Comparison of ENCODE assay signal across 8 cellular contexts in genomic region chr3:97764186-97765055, GRCh38. TPM values are rescaled to one million over a fixed set of nuclear protein-coding genes. Genes with fewer than 3 reads are reported as not detected.
A peak's percentile ranks its signal among the peaks of the same experiment; 100 is the strongest.
DNase-seq lines count a peak whose midpoint lies in the region; ATAC-seq, FAIRE-seq and TF ChIP-seq lines count a peak whose summit lies in the region.

TSS of gene ARL6 (plus strand) at chr3:97764758. CDS start at chr3:97768108, 3,350 bp downstream.

- H3K9ac ChIP-seq in fibroblast of lung (ENCODE audit: insufficient read depth, low read length) = peak within 1 kb of the TSS; percentile 74

- peak within 1 kb of the TSS; percentile 95 for H3K27ac Mint-ChIP-seq in activated T-helper 1 cell treated with anti-CD3 and anti-CD28 coated beads, Interleukin-12 subunit alpha, Interleukin-12 subunit beta, Interleukin-2, Interleukin-4 antibody, amounts not matched to agents 30 ng/mL and 10 ng/mL and 1 ng/mL, durations not matched to agents 14 hours and 24 hours and 36 hours
- peak within 1 kb of the TSS; percentile 90 to 97 (median 93) for H3K27ac Mint-ChIP-seq in naive thymus-derived CD4-positive, alpha-beta T cell
- H3K27ac Mint-ChIP-seq in stimulated activated memory B cell treated with anti-CD40 and anti-IgM and Interleukin-4, amounts not matched to agents 10 μg/mL and 1 μg/mL and 100 μg/mL, for 72 hours = peak within 1 kb of the TSS; percentile 87

- no peaks in the 10 kb centered on the region for H3K4me1 ChIP-seq in fibroblast of lung (ENCODE audit: control insufficient read depth, extremely low read depth, insufficient read depth, low read length)
- peaks cover 5 to 15% of the 10 kb centered on the region in 2 donors for H3K4me1 ChIP-seq in naive thymus-derived CD4-positive, alpha-beta T cell (ENCODE audit: control insufficient read depth in 2 of 2, insufficient read depth in 2 of 2, low read length in 2 of 2)

- POLR2A ChIA-PET in naive thymus-derived CD4-positive, alpha-beta T cell (lab: Charles Lee) = interaction anchor here (0.8 to 1.4 kb wide), 5 partner anchors 15 to 1137 kb away, joined by 3 to 6 read pairs (median 4); partner anchors contain the start of genes DCBLD2 and RIOX2

- CTCF ChIA-PET in naive thymus-derived CD4-positive, alpha-beta T cell (lab: Charles Lee) = interaction anchor here (0.6 to 1.0 kb wide), 3 partner anchors 10 to 456 kb away, joined by 3 to 4 read pairs (median 3); no protein-coding TSS in a partner anchor

- peak; percentile 88 for DNase-seq in Daoy (ENCODE audit: low read depth)
- peak; percentile 73 for DNase-seq in RCC 7860 (ENCODE audit: low spot score)
- DNase-seq in activated T-helper 1 cell treated with anti-CD3 and anti-CD28 coated beads, Interleukin-12 subunit alpha, Interleukin-12 subunit beta, Interleukin-2, Interleukin-4 antibody, amounts not matched to agents 30 ng/mL and 10 ng/mL and 1 ng/mL, durations not matched to agents 14 hours and 24 hours and 36 hours (ENCODE audit: low spot score) = peak; percentile 66
- peak; percentile 88 for DNase-seq in fibroblast of lung (ENCODE audit: low read depth in 2 of 2)
- DNase-seq in naive thymus-derived CD4-positive, alpha-beta T cell = peak; percentile 53 to 78 (median 73)

- no peaks in the 10 kb centered on the region for H3K9me3 Mint-ChIP-seq in activated T-helper 1 cell treated with anti-CD3 and anti-CD28 coated beads, Interleukin-12 subunit alpha, Interleukin-12 subunit beta, Interleukin-2, Interleukin-4 antibody, amounts not matched to agents 30 ng/mL and 10 ng/mL and 1 ng/mL, durations not matched to agents 14 hours and 24 hours and 36 hours
- no peaks in the 10 kb centered on the region for H3K9me3 Mint-ChIP-seq in naive thymus-derived CD4-positive, alpha-beta T cell
- no peaks in the 10 kb centered on the region for H3K9me3 Mint-ChIP-seq in stimulated activated memory B cell treated with anti-CD40 and anti-IgM and Interleukin-4, amounts not matched to agents 10 μg/mL and 1 μg/mL and 100 μg/mL, for 72 hours

- H3K36me3 Mint-ChIP-seq in activated T-helper 1 cell treated with anti-CD3 and anti-CD28 coated beads, Interleukin-12 subunit alpha, Interleukin-12 subunit beta, Interleukin-2, Interleukin-4 antibody, amounts not matched to agents 30 ng/mL and 10 ng/mL and 1 ng/mL, durations not matched to agents 14 hours and 24 hours and 36 hours (ENCODE audit: low read depth) = peaks cover 4% of the 10 kb centered on the region
- peaks cover 0 to 5% (median 3%) of the 10 kb centered on the region in 5 donors for H3K36me3 Mint-ChIP-seq in naive thymus-derived CD4-positive, alpha-beta T cell
- H3K36me3 Mint-ChIP-seq in stimulated activated memory B cell treated with anti-CD40 and anti-IgM and Interleukin-4, amounts not matched to agents 10 μg/mL and 1 μg/mL and 100 μg/mL, for 72 hours = peaks cover 2% of the 10 kb centered on the region

- H3K9me3 ChIP-seq in KOPT-K1 (ENCODE audit: insufficient read depth, low read length, poor library complexity, severe bottlenecking) (no peaks in the 10 kb centered on the region), fibroblast of lung (ENCODE audit: control insufficient read depth, insufficient read depth, low read depth, low read length) (no peaks in the 10 kb centered on the region)
- H3K9me3 ChIP-seq in naive thymus-derived CD4-positive, alpha-beta T cell (ENCODE audit: control insufficient read depth in 2 of 3, low read length in 3 of 3) = no peaks in the 10 kb centered on the region

- peaks cover 31% of the 10 kb centered on the region for H3K4me1 Mint-ChIP-seq in activated T-helper 1 cell treated with anti-CD3 and anti-CD28 coated beads, Interleukin-12 subunit alpha, Interleukin-12 subunit beta, Interleukin-2, Interleukin-4 antibody, amounts not matched to agents 30 ng/mL and 10 ng/mL and 1 ng/mL, durations not matched to agents 14 hours and 24 hours and 36 hours (ENCODE audit: low read depth)
- peaks cover 9 to 36% (median 27%) of the 10 kb centered on the region in 7 donors for H3K4me1 Mint-ChIP-seq in naive thymus-derived CD4-positive, alpha-beta T cell
- H3K4me1 Mint-ChIP-seq in stimulated activated memory B cell treated with anti-CD40 and anti-IgM and Interleukin-4, amounts not matched to agents 10 μg/mL and 1 μg/mL and 100 μg/mL, for 72 hours = peaks cover 22% of the 10 kb centered on the region

- peak within 1 kb of the TSS; percentile 91 for H3K4me2 ChIP-seq in fibroblast of lung (ENCODE audit: extremely low read depth, insufficient read depth, low read length)

- H4K20me1 ChIP-seq in fibroblast of lung (ENCODE audit: control insufficient read depth, extremely low read depth, insufficient read depth, low read length) = no peaks in the 10 kb centered on the region

- no peaks in the 10 kb centered on the region for H3K79me2 ChIP-seq in fibroblast of lung (ENCODE audit: control insufficient read depth, insufficient read depth, low read length)

- H3K27ac ChIP-seq in KOPT-K1 (ENCODE audit: low read depth, low read length, poor library complexity, severe bottlenecking) (peak within 1 kb of the TSS; percentile 62), fibroblast of lung (ENCODE audit: insufficient read depth, low read length) (peak within 1 kb of the TSS; percentile 82)
- H3K27ac ChIP-seq in naive thymus-derived CD4-positive, alpha-beta T cell (ENCODE audit: low read depth, low read length) = peak within 1 kb of the TSS; percentile 78

- peak within 1 kb of the TSS; percentile 96 for H3K4me3 Mint-ChIP-seq in activated T-helper 1 cell treated with anti-CD3 and anti-CD28 coated beads, Interleukin-12 subunit alpha, Interleukin-12 subunit beta, Interleukin-2, Interleukin-4 antibody, amounts not matched to agents 30 ng/mL and 10 ng/mL and 1 ng/mL, durations not matched to agents 14 hours and 24 hours and 36 hours
- H3K4me3 Mint-ChIP-seq in naive thymus-derived CD4-positive, alpha-beta T cell = peak within 1 kb of the TSS; percentile 91 to 99 (median 98)
- H3K4me3 Mint-ChIP-seq in stimulated activated memory B cell treated with anti-CD40 and anti-IgM and Interleukin-4, amounts not matched to agents 10 μg/mL and 1 μg/mL and 100 μg/mL, for 72 hours = peak within 1 kb of the TSS; percentile 95

- H2AFZ ChIP-seq in fibroblast of lung (ENCODE audit: low read length) = peak within 1 kb of the TSS; percentile 97

- H3K27me3 Mint-ChIP-seq in activated T-helper 1 cell treated with anti-CD3 and anti-CD28 coated beads, Interleukin-12 subunit alpha, Interleukin-12 subunit beta, Interleukin-2, Interleukin-4 antibody, amounts not matched to agents 30 ng/mL and 10 ng/mL and 1 ng/mL, durations not matched to agents 14 hours and 24 hours and 36 hours (ENCODE audit: insufficient read depth) = peaks cover 5% of the 10 kb centered on the region
- H3K27me3 Mint-ChIP-seq in naive thymus-derived CD4-positive, alpha-beta T cell = peaks cover 0 to 5% (median 0%) of the 10 kb centered on the region in 5 donors
- no peaks in the 10 kb centered on the region for H3K27me3 Mint-ChIP-seq in stimulated activated memory B cell treated with anti-CD40 and anti-IgM and Interleukin-4, amounts not matched to agents 10 μg/mL and 1 μg/mL and 100 μg/mL, for 72 hours

- H3K36me3 ChIP-seq in KOPT-K1 (ENCODE audit: insufficient read depth, low read length) (no peaks in the 10 kb centered on the region), fibroblast of lung (ENCODE audit: control insufficient read depth, insufficient read depth, low read length) (no peaks in the 10 kb centered on the region)
- peaks cover 0 to 6% (median 0%) of the 10 kb centered on the region in 3 experiments for H3K36me3 ChIP-seq in naive thymus-derived CD4-positive, alpha-beta T cell (ENCODE audit: control insufficient read depth in 2 of 3, insufficient read depth in 3 of 3, low read length in 3 of 3)

- H3K27me3 ChIP-seq in fibroblast of lung (ENCODE audit: control insufficient read depth, insufficient read depth, low read length) = no peaks in the 10 kb centered on the region
- H3K27me3 ChIP-seq in naive thymus-derived CD4-positive, alpha-beta T cell (ENCODE audit: control insufficient read depth in 2 of 2, insufficient read depth in 2 of 2, low read length in 2 of 2) = no peaks in the 10 kb centered on the region

- FAIRE-seq in RCC 7860 (lab: Jason Lieb, UNC) = peak; percentile 24

- ATAC-seq in GM21825 (IDR thresholded peaks at IDR 0.05; ENCODE audit: unreplicated experiment) = peak; percentile 95
- ATAC-seq in naive thymus-derived CD4-positive, alpha-beta T cell = peak; percentile 95
- peak; percentile 97 for ATAC-seq in stimulated activated memory B cell treated with anti-CD40 and anti-IgM and Interleukin-4, amounts not matched to agents 10 μg/mL and 1 μg/mL and 100 μg/mL, for 72 hours

- intact Hi-C loops in activated T-helper 1 cell treated with anti-CD3 and anti-CD28 coated beads, Interleukin-12 subunit alpha, Interleukin-12 subunit beta, Interleukin-2, Interleukin-4 antibody, amounts not matched to agents 30 ng/mL and 10 ng/mL and 1 ng/mL, durations not matched to agents 14 hours and 24 hours and 36 hours (cut with micrococcal nuclease) = loop anchor here (1.0 to 5.0 kb wide), 6 partner anchors 57 to 1136 kb away; partner anchors contain the start of genes CPOX, DCBLD2 and RIOX2
- intact Hi-C loops in naive thymus-derived CD4-positive, alpha-beta T cell (cut with micrococcal nuclease) = loop anchor here (1.0 to 2.0 kb wide), 8 partner anchors 56 to 1136 kb away; partner anchors contain the start of genes CPOX (in 2 of the 2), DCBLD2 (in 2 of the 2) and RIOX2 (in 2 of the 2)

- H3K4me3 ChIP-seq in fibroblast of lung (replicated peaks in 1 of 4; ENCODE audit: control extremely low read depth in 1 of 4, insufficient read depth in 1 of 4, low read depth in 3 of 4, low read length in 4 of 4) = peak within 1 kb of the TSS; percentile 61 to 90 (median 76)
- peak within 1 kb of the TSS; percentile 98 for H3K4me3 ChIP-seq in naive thymus-derived CD4-positive, alpha-beta T cell (ENCODE audit: low read length)

- peak; percentile 11 to 27 for TF ChIP-seq CTCF in fibroblast of lung (conservative IDR thresholded peaks at IDR 0.05 in 1 of 2, IDR thresholded peaks at IDR 0.05 in 1 of 2; ENCODE audit: low read depth in 1 of 2, low read length in 2 of 2)

RNA-seq across cellular contexts. Expression of gene ARL6, which starts in this region (rescaled TPM):
- 17.4 and 17.8 TPM in 2 replicates for total RNA-seq in Daoy (2014; rRNA removed; shearing (Covaris generic))
- total RNA-seq in activated T-helper 1 cell treated with anti-CD3 and anti-CD28 coated beads, Interleukin-12 subunit alpha, Interleukin-12 subunit beta, Interleukin-2, Interleukin-4 antibody, amounts not matched to agents 30 ng/mL and 10 ng/mL and 1 ng/mL, durations not matched to agents 14 hours and 24 hours and 36 hours = 5.9 and 6.2 TPM in 2 replicates
- 6.1 and 10.0 TPM in 2 replicates for total RNA-seq in fibroblast of lung
- polyA plus RNA-seq in fibroblast of lung = 4.3 and 5.2 TPM in 2 replicates
- polyA plus RNA-seq in fibroblast of lung (2012) = 2.9 and 3.3 TPM in 2 replicates
- 2.2 and 7.3 TPM in 2 replicates for polyA minus RNA-seq in fibroblast of lung (ENCODE audit: low replicate concordance)
- total RNA-seq in naive thymus-derived CD4-positive, alpha-beta T cell = 1 to 10 TPM; 3.0 to 7.5 (median 5.8) TPM
- 1 to 10 TPM; 3.5 to 4.1 TPM for polyA plus RNA-seq in naive thymus-derived CD4-positive, alpha-beta T cell

Comparison
In these comparisons a context has a peak if more than half of its experiments do, and no peak if none do; other contexts are left out.
1. Peak in every context shown above with its lines: DNase-seq, ATAC-seq, H3K4me3 ChIP-seq and H3K27ac ChIP-seq.